Comparison of ENCODE assay signal across 13 cellular contexts in the genomic region with DNA sequence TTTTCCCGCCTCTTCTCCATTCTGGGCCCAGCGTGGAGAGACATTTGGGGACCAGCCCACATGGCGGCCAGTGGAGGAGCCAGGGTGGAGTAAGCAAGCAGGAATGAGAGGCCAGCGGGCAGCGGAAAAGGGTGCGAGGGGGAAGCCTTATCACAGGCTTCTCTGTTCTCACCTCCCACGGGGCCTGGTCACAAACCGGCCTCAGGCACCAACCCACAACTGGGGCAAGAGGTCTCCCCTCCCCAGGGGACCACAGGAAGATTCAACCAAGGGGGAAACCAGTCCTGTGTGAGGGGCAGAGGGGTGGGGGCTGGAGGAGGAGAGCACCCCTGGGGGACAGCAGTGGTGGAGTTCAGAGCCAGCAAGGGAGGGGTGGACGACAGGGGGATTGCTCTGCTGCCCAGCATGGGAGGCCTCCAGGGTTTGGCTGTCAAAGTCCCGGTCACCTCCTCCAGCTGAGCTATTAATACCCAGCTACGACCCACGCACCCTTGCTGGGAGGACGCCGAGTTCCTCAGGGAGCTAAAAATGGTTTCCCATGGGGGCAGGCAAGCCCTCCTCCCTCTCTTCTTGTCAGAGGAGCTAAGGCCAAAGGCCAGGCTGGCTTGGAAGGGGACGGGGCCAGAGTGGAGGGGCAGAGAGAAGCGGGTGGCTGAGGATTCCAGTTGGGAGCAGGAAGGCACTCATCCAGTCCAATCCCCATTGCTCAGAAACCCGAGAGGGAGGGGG. TPM values are rescaled to one million over a fixed set of nuclear protein-coding genes. Genes with fewer than 3 reads are reported as not detected.
A peak's percentile ranks its signal among the peaks of the same experiment; 100 is the strongest.
DNase-seq lines count a peak whose midpoint lies in the region; FAIRE-seq and TF ChIP-seq lines count a peak whose summit lies in the region.
"Had no signal": no experiment of that assay in that cellular context is flagged by ENCODE, and none has a peak within 500 bp of the region (broad histone marks: within the 10 kb centered on the region; RNA-seq: fewer than 3 reads in every experiment).

No MANE protein-coding gene starts in this region.

- H3K4me1 Mint-ChIP-seq in activated T-cell treated with anti-CD3 and anti-CD28 coated beads, Interleukin-2, amount 50 U/mL, for 24 hours (ENCODE audit: low read depth), result no peaks in the 10 kb centered on the region

- H3K4me3 ChIP-seq in osteoblast (ENCODE audit: insufficient read depth, low read length), result no peak overlapping the region

- H3K36me3 Mint-ChIP-seq in activated T-cell treated with anti-CD3 and anti-CD28 coated beads, Interleukin-2, amount 50 U/mL, for 24 hours (ENCODE audit: low read depth), result no peaks in the 10 kb centered on the region

- H3K4me1 ChIP-seq in osteoblast (ENCODE audit: insufficient read depth, low read length), result peaks cover 32% of the 10 kb centered on the region

- H3K27me3 Mint-ChIP-seq in activated T-cell treated with anti-CD3 and anti-CD28 coated beads, Interleukin-2, amount 50 U/mL, for 24 hours, result no peaks in the 10 kb centered on the region

- no peaks in the 10 kb centered on the region for H3K79me2 ChIP-seq in osteoblast (ENCODE audit: insufficient read depth, low read length)

- DNase-seq in cardiac septum (ENCODE audit: low spot score), result peak; percentile 88
- DNase-seq in osteoblast (ENCODE audit: insufficient read length, low spot score, missing footprints), result no peak
- DNase-seq in ureter (ENCODE audit: low spot score), result peak; percentile 71
- no peak for DNase-seq in activated T-cell treated with anti-CD3 and anti-CD28 coated beads, Interleukin-2, amount 50 U/mL, for 24 hours
- no peak for DNase-seq in NCI-H446 (lab: John Stamatoyannopoulos, UW)
- no peak for DNase-seq in frontal cortex (ENCODE audit: low spot score in 2 of 2)
- DNase-seq: Kasumi-1, NCI-H187 treated with DMSO at 0.1 percent for 48 hours, NCI-H69 had no signal

- no peaks in the 10 kb centered on the region for H4K20me1 ChIP-seq in osteoblast (ENCODE audit: insufficient read depth, low read length)

- H3K9me3 ChIP-seq in osteoblast (ENCODE audit: low read depth, low read length), result no peaks in the 10 kb centered on the region
- H3K9me3 ChIP-seq: neutrophil had no signal

- H3K9me3 Mint-ChIP-seq in activated T-cell treated with anti-CD3 and anti-CD28 coated beads, Interleukin-2, amount 50 U/mL, for 24 hours, result no peaks in the 10 kb centered on the region
- H3K9me3 Mint-ChIP-seq: T-helper 2 cell treated with Interferon-gamma antibody and Interleukin-4, amounts not matched to agents 5 μg/mL and 100 μg/mL, for 36 hours had no signal

- no peaks in the 10 kb centered on the region for H3K27me3 ChIP-seq in osteoblast (ENCODE audit: insufficient read depth, low read length)
- H3K27me3 ChIP-seq: neutrophil had no signal

- TF ChIP-seq CTCF in osteoblast (IDR thresholded peaks at IDR 0.05; ENCODE audit: extremely low read depth, low read depth, low read length), result no peak

- FAIRE-seq in frontal cortex (lab: Jason Lieb, UNC), result no peak

- H3K27ac ChIP-seq in angular gyrus (ENCODE audit: low read depth, low read length) (peak overlapping the region; percentile 50), osteoblast (ENCODE audit: low read depth, low read length) (no peak overlapping the region)
- H3K27ac ChIP-seq: C4-2B, neutrophil had no signal

- H3K27ac Mint-ChIP-seq in activated T-cell treated with anti-CD3 and anti-CD28 coated beads, Interleukin-2, amount 50 U/mL, for 24 hours, result no peak overlapping the region
- H3K27ac Mint-ChIP-seq: T-helper 2 cell treated with Interferon-gamma antibody and Interleukin-4, amounts not matched to agents 5 μg/mL and 100 μg/mL, for 36 hours had no signal

- no peak overlapping the region for H3K4me3 Mint-ChIP-seq in activated T-cell treated with anti-CD3 and anti-CD28 coated beads, Interleukin-2, amount 50 U/mL, for 24 hours
- H3K4me3 Mint-ChIP-seq: T-helper 2 cell treated with Interferon-gamma antibody and Interleukin-4, amounts not matched to agents 5 μg/mL and 100 μg/mL, for 36 hours had no signal

- H3K36me3 ChIP-seq in osteoblast (ENCODE audit: insufficient read depth, low read length), result no peaks in the 10 kb centered on the region
- H3K36me3 ChIP-seq: neutrophil had no signal

- H2AFZ ChIP-seq in osteoblast (ENCODE audit: low read length), result peak overlapping the region; percentile 5

- H3K4me2 ChIP-seq in osteoblast (ENCODE audit: insufficient read depth, low read length), result no peak overlapping the region

- intact Hi-C loops in cardiac septum (cut with DNase I), result loop anchor here (5.0 kb wide), 1 partner anchor 218 kb away; a partner anchor contains a TSS

RNA-seq across cellular contexts. Expression of a gene that starts 23.8 kb away (rescaled TPM):
- total RNA-seq in cardiac septum (466 TPM), osteoblast (824 and 862 TPM in 2 replicates), ureter (1,577 TPM), frontal cortex (852 TPM)

RNA-seq across cellular contexts. Expression of a gene that starts 36.2 kb away (rescaled TPM):
- total RNA-seq in cardiac septum (20.3 TPM), osteoblast (35.7 and 37.6 TPM in 2 replicates), ureter (72.8 TPM), frontal cortex (3.3 TPM)

RNA-seq across cellular contexts. Expression of a gene that starts 36.9 kb away (rescaled TPM):
- 21.2 TPM for total RNA-seq in cardiac septum
- total RNA-seq in osteoblast, result 12.7 and 13.8 TPM in 2 replicates
- total RNA-seq in ureter, result 22.2 TPM
- total RNA-seq in frontal cortex, result 8.6 TPM

RNA-seq across cellular contexts. Expression of a gene that starts 44.7 kb away (rescaled TPM):
- total RNA-seq in cardiac septum (12.5 TPM), osteoblast (16.5 and 18.8 TPM in 2 replicates), ureter (19.4 TPM), frontal cortex (22.8 TPM)

RNA-seq across cellular contexts. Expression of a gene that starts 45.7 kb away (rescaled TPM):
- 13.6 TPM for total RNA-seq in cardiac septum
- 38.7 and 44.2 TPM in 2 replicates for total RNA-seq in osteoblast
- total RNA-seq in ureter, result 55.3 TPM
- 1.6 TPM for total RNA-seq in frontal cortex

Comparison
In these comparisons a context has a peak if more than half of its experiments do, and no peak if none do; other contexts are left out.
1. DNase-seq: peak in cardiac septum (single experiment) and ureter (single experiment); none in osteoblast (single experiment), activated T-cell treated with anti-CD3 and anti-CD28 coated beads, Interleukin-2, amount 50 U/mL, for 24 hours (single experiment), NCI-H446 (0 of 2) and frontal cortex (0 of 2).